In the genomic region with DNA sequence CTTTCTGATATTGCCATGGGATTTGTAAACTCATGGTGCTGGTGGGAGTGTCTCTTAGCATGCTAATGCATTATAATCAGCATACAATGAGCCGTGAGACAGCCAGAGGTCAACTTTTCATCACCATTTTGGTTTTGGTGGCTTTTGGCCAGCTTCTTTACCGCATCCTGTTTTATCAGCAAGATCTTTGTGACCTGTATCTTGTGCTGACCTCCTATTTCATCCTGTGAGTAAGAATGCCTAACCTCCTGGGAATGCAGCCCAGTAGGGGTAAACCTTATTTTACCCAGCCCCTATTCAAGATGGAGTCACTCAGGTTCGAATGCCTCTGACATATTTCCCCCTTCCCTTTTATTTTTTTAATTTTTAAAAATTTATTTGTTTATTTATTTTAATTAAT, we compare ENCODE assay signal across 16 cellular contexts.
DNase-seq lines count a peak whose midpoint lies in the region; FAIRE-seq and TF ChIP-seq lines count a peak whose summit lies in the region.
"Had no signal": no experiment of that assay in that cellular context is flagged by ENCODE, and none has a peak within 500 bp of the region (broad histone marks: within the 10 kb centered on the region; RNA-seq: fewer than 3 reads in every experiment).

No MANE protein-coding gene starts in this region.

- TF ChIP-seq CTCF in D721Med (IDR thresholded peaks at IDR 0.05; ENCODE audit: insufficient read depth, missing control alignments) (no peak), fibroblast of pulmonary artery (IDR thresholded peaks at IDR 0.05; ENCODE audit: low read length, missing control alignments) (no peak), GM10266 (IDR thresholded peaks at IDR 0.05; ENCODE audit: control insufficient read depth, insufficient read depth, low read depth, missing control alignments) (no peak)

- no peak overlapping the region for H3K4me3 ChIP-seq in fibroblast of pulmonary artery (replicated peaks; ENCODE audit: low read depth, low read length)
- H3K4me3 ChIP-seq: body of pancreas, esophagus muscularis mucosa had no signal

- DNase-seq in D721Med (ENCODE audit: insufficient read length, low spot score) (no peak), LHCN-M2 (ENCODE audit: low read depth) (peak; percentile 89), T1000 (lab: John Stamatoyannopoulos, UW) (peak; percentile 3), fibroblast of pulmonary artery (ENCODE audit: low read depth) (peak; percentile 16), GM10266 (ENCODE audit: extremely low spot score) (no peak), hepatic stellate cell (ENCODE audit: low spot score) (no peak), AG20443 (ENCODE audit: low spot score) (no peak), NCI-H2081 (lab: John Stamatoyannopoulos, UW) (no peak)
- DNase-seq: activated CD4-positive, alpha-beta T cell treated with anti-CD3 and anti-CD28 coated beads for 4 hours; activated naive CD4-positive, alpha-beta T cell treated with Interleukin-2 at 50 U/mL for 16 hours; body of pancreas; NCI-H1092; NCI-H774; stimulated activated CD4-positive, alpha-beta T cell treated with anti-CD3 and anti-CD28 coated beads, Interleukin-1b, Interleukin-23, amount 100 ng/mL, for 48 hours had no signal

- peak; percentile 96 for FAIRE-seq in D721Med (lab: Jason Lieb, UNC)
- FAIRE-seq: G401.6 had no signal

Comparison
In these comparisons a context has a peak if more than half of its experiments do, and no peak if none do; other contexts are left out.
1. DNase-seq: peak in LHCN-M2 (single experiment), T1000 (single experiment) and fibroblast of pulmonary artery (single experiment); none in D721Med (single experiment), GM10266 (single experiment), hepatic stellate cell (single experiment), AG20443 (single experiment) and NCI-H2081 (0 of 2).